ENCODE assay signal across 8 cellular contexts in genomic region chr2:784753-785152, GRCh38.
"Had no signal": no experiment of that assay in that cellular context is flagged by ENCODE, and none has a peak within 500 bp of the region (broad histone marks: within the 10 kb centered on the region; RNA-seq: fewer than 3 reads in every experiment).

No MANE protein-coding gene starts in this region.

- H2AFZ ChIP-seq: GM23248, GM23338 had no signal

- H3K27ac ChIP-seq: GM23248 had no signal

- H3K9me3 ChIP-seq: HAP-1 had no signal

- H3K4me3 ChIP-seq: GM23248, GM23338, HAP-1 had no signal

- H3K36me3 ChIP-seq: HAP-1 had no signal

- H3K4me2 ChIP-seq: GM23338 had no signal

- DNase-seq: GM23248, GOT3, H7, H9, HCEC 1CT, HFFc6 had no signal

- H3K9ac ChIP-seq: GM23248 had no signal
